Comparison of ENCODE assay signal across 9 cellular contexts in the genomic region with DNA sequence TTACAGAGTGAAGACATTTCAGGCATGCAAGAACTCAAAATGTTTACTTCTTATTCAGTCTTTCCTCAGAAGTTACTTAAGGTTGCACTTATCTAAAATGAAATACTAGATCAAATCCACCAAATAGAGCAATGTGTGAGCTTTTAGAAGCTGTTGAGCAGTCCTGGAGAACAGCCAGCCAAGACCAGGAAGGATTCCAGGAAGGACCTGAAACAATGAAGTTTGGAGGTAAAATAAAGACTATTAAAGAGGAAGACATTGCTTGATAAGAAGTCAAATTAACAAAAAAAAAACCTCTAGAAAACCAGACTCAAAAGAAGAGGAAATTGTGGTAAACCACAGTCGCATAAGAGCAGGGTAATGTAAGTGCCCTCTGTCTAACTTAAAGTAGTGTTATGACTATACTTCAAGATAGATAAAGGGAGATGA.
DNase-seq lines count a peak whose midpoint lies in the region; ATAC-seq and FAIRE-seq lines count a peak whose summit lies in the region.
"Had no signal": no experiment of that assay in that cellular context is flagged by ENCODE, and none has a peak within 500 bp of the region (broad histone marks: within the 10 kb centered on the region; RNA-seq: fewer than 3 reads in every experiment).

No MANE protein-coding gene starts in this region.

- no peak for FAIRE-seq in GM19239 (lab: Jason Lieb, UNC)
- FAIRE-seq: colon had no signal

- in situ Hi-C loops in G401 (cut with HindIII; ENCODE audit: low sequenced_read_pairs) = no loop called here

- ATAC-seq in GM18519 (IDR thresholded peaks at IDR 0.05; ENCODE audit: low FRiP score, unreplicated experiment) = peak; percentile 86
- ATAC-seq in HG02943 (IDR thresholded peaks at IDR 0.05; ENCODE audit: low read depth, unreplicated experiment) = peak; percentile 79

- DNase-seq in SIG-M5 treated with dmso at 0.1 percent for 504 hours (lab: John Stamatoyannopoulos, UW; ENCODE audit: unreplicated experiment) = peak; percentile 86
- peak; percentile 29 for DNase-seq in medulla oblongata (ENCODE audit: extremely low spot score)
- DNase-seq in stimulated activated CD4-positive, alpha-beta T cell treated with anti-CD3 and anti-CD28 coated beads, Interleukin-15, amount 100 ng/mL, for 24 hours = no peak
- DNase-seq in G401 (ENCODE audit: low spot score) = no peak
- DNase-seq in GM19239 (ENCODE audit: insufficient read length, low spot score) = no peak
- no peak for DNase-seq in NCI-H2171 (lab: John Stamatoyannopoulos, UW)

Comparison
In these comparisons a context has a peak if more than half of its experiments do, and no peak if none do; other contexts are left out.
1. DNase-seq: peak in SIG-M5 treated with dmso at 0.1 percent for 504 hours (single experiment) and medulla oblongata (single experiment); none in stimulated activated CD4-positive, alpha-beta T cell treated with anti-CD3 and anti-CD28 coated beads, Interleukin-15, amount 100 ng/mL, for 24 hours (single experiment), G401 (single experiment), GM19239 (single experiment) and NCI-H2171 (single experiment).